Comparison of ENCODE assay signal across 1 cellular context in the genomic region with DNA sequence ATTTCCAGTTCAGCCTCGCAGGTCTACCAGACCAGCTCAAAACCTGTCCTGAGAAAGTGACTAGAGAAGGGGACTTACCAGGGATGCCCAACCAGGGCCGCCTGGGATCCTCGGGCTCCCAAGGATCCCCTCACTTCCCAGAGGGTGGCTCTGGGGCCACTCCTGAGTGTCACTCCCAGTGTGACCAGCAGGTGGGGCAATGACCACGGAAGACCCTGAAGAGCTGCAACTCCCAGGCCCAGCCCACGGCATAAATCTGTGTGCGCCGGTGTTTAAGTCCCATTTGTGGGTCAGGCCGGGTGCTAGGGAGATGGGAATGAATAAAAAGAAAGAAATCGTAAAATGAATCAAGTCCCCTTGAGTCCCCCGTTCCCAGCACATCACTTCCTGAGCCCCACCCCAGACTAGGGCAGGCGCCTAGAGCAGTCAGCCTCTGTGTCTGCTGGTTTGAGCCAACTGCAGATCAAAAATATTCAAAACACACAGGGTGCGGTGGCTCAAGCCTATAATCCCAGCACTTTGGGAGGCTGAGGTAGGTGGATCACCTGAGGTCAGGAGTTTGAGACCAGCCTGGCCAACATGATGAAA.
TF ChIP-seq lines count a peak whose summit lies in the region.

No MANE protein-coding gene starts in this region.

TF ChIP-seq in WTC11, 78 proteins besides CTCF, POLR2A, EP300 and RAD21 (continued from another document):
- TF ChIP-seq SMAD3 (CRISPR knock-in tag; IDR thresholded peaks at IDR 0.05; ENCODE audit: borderline replicate concordance) (no peak), EMX1 (CRISPR knock-in tag; IDR thresholded peaks at IDR 0.05) (no peak)
- TF ChIP-seq, protein P1, sequence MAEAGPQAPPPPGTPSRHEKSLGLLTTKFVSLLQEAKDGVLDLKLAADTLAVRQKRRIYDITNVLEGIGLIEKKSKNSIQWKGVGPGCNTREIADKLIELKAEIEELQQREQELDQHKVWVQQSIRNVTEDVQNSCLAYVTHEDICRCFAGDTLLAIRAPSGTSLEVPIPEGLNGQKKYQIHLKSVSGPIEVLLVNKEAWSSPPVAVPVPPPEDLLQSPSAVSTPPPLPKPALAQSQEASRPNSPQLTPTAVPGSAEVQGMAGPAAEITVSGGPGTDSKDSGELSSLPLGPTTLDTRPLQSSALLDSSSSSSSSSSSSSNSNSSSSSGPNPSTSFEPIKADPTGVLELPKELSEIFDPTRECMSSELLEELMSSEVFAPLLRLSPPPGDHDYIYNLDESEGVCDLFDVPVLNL (CRISPR knock-in tag; IDR thresholded peaks at IDR 0.05; ENCODE audit: borderline replicate concordance, low read depth): no peak
- TF ChIP-seq, protein P2, sequence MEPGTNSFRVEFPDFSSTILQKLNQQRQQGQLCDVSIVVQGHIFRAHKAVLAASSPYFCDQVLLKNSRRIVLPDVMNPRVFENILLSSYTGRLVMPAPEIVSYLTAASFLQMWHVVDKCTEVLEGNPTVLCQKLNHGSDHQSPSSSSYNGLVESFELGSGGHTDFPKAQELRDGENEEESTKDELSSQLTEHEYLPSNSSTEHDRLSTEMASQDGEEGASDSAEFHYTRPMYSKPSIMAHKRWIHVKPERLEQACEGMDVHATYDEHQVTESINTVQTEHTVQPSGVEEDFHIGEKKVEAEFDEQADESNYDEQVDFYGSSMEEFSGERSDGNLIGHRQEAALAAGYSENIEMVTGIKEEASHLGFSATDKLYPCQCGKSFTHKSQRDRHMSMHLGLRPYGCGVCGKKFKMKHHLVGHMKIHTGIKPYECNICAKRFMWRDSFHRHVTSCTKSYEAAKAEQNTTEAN (CRISPR knock-in tag; IDR thresholded peaks at IDR 0.05): no peak
